Comparison of ENCODE assay signal across 22 cellular contexts in the genomic region with DNA sequence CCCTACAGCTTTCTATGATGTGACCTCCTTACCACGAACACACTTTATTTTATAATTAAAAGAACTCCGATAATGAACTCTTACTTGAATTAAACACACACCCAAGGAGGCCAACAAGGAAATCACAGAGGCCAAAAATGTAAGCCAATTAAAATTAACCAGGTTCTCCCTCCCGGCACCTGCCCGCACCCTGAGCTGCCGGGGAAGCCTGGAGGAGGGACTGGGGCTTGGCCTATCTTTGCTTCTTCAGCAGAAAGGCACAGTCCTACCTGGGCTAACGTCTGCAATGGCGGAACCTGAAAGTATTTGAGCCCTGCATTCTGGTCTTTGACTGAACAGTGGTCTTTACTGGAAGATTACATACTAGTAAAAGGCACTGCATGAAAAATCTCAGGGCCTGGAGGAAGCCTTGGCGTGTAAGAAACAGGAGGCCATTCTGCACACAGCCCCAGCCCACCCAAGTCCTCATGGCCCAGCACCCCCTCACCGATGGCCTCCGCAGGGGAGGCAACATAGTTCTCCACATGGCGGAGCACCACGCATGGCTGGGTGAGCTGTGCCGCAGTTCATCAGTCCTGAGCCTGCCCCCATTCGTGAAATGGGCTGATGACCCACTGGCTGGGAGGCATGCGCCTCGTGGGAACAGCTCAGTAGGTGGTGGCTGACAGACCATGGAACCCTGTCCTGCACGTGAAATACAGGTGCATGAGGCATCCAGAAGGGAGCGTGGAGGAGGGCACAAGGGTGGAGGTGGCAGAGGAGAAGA.
"Had no signal": no experiment of that assay in that cellular context is flagged by ENCODE, and none has a peak within 500 bp of the region (broad histone marks: within the 10 kb centered on the region; RNA-seq: fewer than 3 reads in every experiment).

No MANE protein-coding gene starts in this region.

- H3K36me3 Mint-ChIP-seq: activated CD8-positive, alpha-beta memory T cell treated with anti-CD3 and anti-CD28 coated beads, Interleukin-2, amount 10 ng/mL, durations not matched to agents 7 days and 5 days; brain; memory B cell; naive thymus-derived CD4-positive, alpha-beta T cell had no signal

- H3K27ac Mint-ChIP-seq: activated B cell treated with CpG ODN at 0.5 μM for 24 hours; activated CD4-positive, alpha-beta memory T cell treated with anti-CD3 and anti-CD28 coated beads, Interleukin-2, amount 10 ng/mL, durations not matched to agents 7 days and 5 days; activated CD8-positive, alpha-beta memory T cell treated with anti-CD3 and anti-CD28 coated beads, Interleukin-2, amount 10 ng/mL, durations not matched to agents 7 days and 5 days; activated naive CD4-positive, alpha-beta T cell treated with anti-CD3 and anti-CD28 coated beads for 36 hours; activated T-helper 17 cell treated with anti-CD3 and anti-CD28 coated beads, Interleukin-2, amount 50 U/mL, for 72 hours; brain; memory B cell; naive thymus-derived CD4-positive, alpha-beta T cell had no signal

- H3K4me3 Mint-ChIP-seq: activated B cell treated with CpG ODN at 0.5 μM for 24 hours; activated CD4-positive, alpha-beta memory T cell treated with anti-CD3 and anti-CD28 coated beads, Interleukin-2, amount 10 ng/mL, durations not matched to agents 7 days and 5 days; activated CD8-positive, alpha-beta memory T cell treated with anti-CD3 and anti-CD28 coated beads, Interleukin-2, amount 10 ng/mL, durations not matched to agents 7 days and 5 days; activated naive CD4-positive, alpha-beta T cell treated with anti-CD3 and anti-CD28 coated beads for 36 hours; activated T-helper 17 cell treated with anti-CD3 and anti-CD28 coated beads, Interleukin-2, amount 50 U/mL, for 72 hours; brain; memory B cell; naive thymus-derived CD4-positive, alpha-beta T cell had no signal

- H3K9me3 ChIP-seq: gastrocnemius medialis, heart left ventricle, right atrium auricular region, tibial artery, uterus had no signal

- H3K27ac ChIP-seq: coronary artery, gastrocnemius medialis, right atrium auricular region, tibial artery, uterus had no signal

- H3K4me3 ChIP-seq: coronary artery, gastrocnemius medialis, heart left ventricle, right atrium auricular region, tibial artery, uterus had no signal

- H3K27me3 ChIP-seq: gastrocnemius medialis, heart left ventricle, right atrium auricular region, tibial artery, uterus had no signal

- H3K27me3 Mint-ChIP-seq: activated CD4-positive, alpha-beta memory T cell treated with anti-CD3 and anti-CD28 coated beads, Interleukin-2, amount 10 ng/mL, durations not matched to agents 7 days and 5 days; activated CD8-positive, alpha-beta memory T cell treated with anti-CD3 and anti-CD28 coated beads, Interleukin-2, amount 10 ng/mL, durations not matched to agents 7 days and 5 days; activated T-helper 17 cell treated with anti-CD3 and anti-CD28 coated beads, Interleukin-2, amount 50 U/mL, for 72 hours; brain had no signal

- DNase-seq: activated B cell treated with CpG ODN at 0.5 μM for 24 hours; activated CD4-positive, alpha-beta memory T cell treated with anti-CD3 and anti-CD28 coated beads, Interleukin-2, amount 10 ng/mL, durations not matched to agents 7 days and 5 days; activated CD4-positive, alpha-beta T cell treated with anti-CD3 and anti-CD28 coated beads for 4 hours; activated CD8-positive, alpha-beta memory T cell treated with anti-CD3 and anti-CD28 coated beads, Interleukin-2, amount 10 ng/mL, durations not matched to agents 7 days and 5 days; activated naive CD4-positive, alpha-beta T cell treated with anti-CD3 and anti-CD28 coated beads for 36 hours; anterior cingulate cortex; caudate nucleus; gastrocnemius medialis; heart left ventricle; kidney; naive thymus-derived CD4-positive, alpha-beta T cell; nucleus accumbens; stimulated activated CD4-positive, alpha-beta T cell treated with anti-CD3 and anti-CD28 coated beads, Interleukin-2, amount 100 ng/mL, for 24 hours; stimulated activated naive CD8-positive, alpha-beta T cell treated with anti-CD3 and anti-CD28 coated beads, Interleukin-15, Interleukin-2, amounts not matched to agents 100 U/mL and 50 U/mL, for 24 hours; substantia nigra; tibial artery; uterus had no signal

- ATAC-seq: activated CD8-positive, alpha-beta memory T cell treated with anti-CD3 and anti-CD28 coated beads, Interleukin-2, amount 10 ng/mL, durations not matched to agents 7 days and 5 days; activated T-helper 17 cell treated with anti-CD3 and anti-CD28 coated beads, Interleukin-2, amount 50 U/mL, for 72 hours; gastrocnemius medialis; naive thymus-derived CD4-positive, alpha-beta T cell; stimulated activated naive CD8-positive, alpha-beta T cell treated with anti-CD3 and anti-CD28 coated beads, Interleukin-15, Interleukin-2, amounts not matched to agents 100 U/mL and 50 U/mL, for 24 hours had no signal

- H3K36me3 ChIP-seq: gastrocnemius medialis, heart left ventricle, right atrium auricular region, tibial artery, uterus had no signal

- FAIRE-seq: kidney had no signal

- H3K9me3 Mint-ChIP-seq: activated B cell treated with CpG ODN at 0.5 μM for 24 hours; activated CD4-positive, alpha-beta memory T cell treated with anti-CD3 and anti-CD28 coated beads, Interleukin-2, amount 10 ng/mL, durations not matched to agents 7 days and 5 days; activated naive CD4-positive, alpha-beta T cell treated with anti-CD3 and anti-CD28 coated beads for 36 hours; activated T-helper 17 cell treated with anti-CD3 and anti-CD28 coated beads, Interleukin-2, amount 50 U/mL, for 72 hours; memory B cell; naive thymus-derived CD4-positive, alpha-beta T cell had no signal
